In genomic region chr11:2586091-2586792, GRCh38 we compare ENCODE assay signal across 15 cellular contexts.
DNase-seq lines count a peak whose midpoint lies in the region; ATAC-seq, FAIRE-seq and TF ChIP-seq lines count a peak whose summit lies in the region.
"Had no signal": no experiment of that assay in that cellular context is flagged by ENCODE, and none has a peak within 500 bp of the region (broad histone marks: within the 10 kb centered on the region; RNA-seq: fewer than 3 reads in every experiment).

No MANE protein-coding gene starts in this region.

- H3K36me3 Mint-ChIP-seq in activated naive CD8-positive, alpha-beta T cell treated with anti-CD3 and anti-CD28 coated beads, Interleukin-2, amount 10 ng/mL, durations not matched to agents 7 days and 5 days = no peaks in the 10 kb centered on the region
- H3K36me3 Mint-ChIP-seq in activated naive CD8-positive, alpha-beta T cell treated with anti-CD3 and anti-CD28 coated beads for 36 hours = no peaks in the 10 kb centered on the region
- no peaks in the 10 kb centered on the region for H3K36me3 Mint-ChIP-seq in type B pancreatic cell
- no peaks in the 10 kb centered on the region for H3K36me3 Mint-ChIP-seq in activated T-helper 1 cell treated with anti-CD3 and anti-CD28 coated beads, Interleukin-12 subunit alpha, Interleukin-12 subunit beta, Interleukin-2, Interleukin-4 antibody, amounts not matched to agents 30 ng/mL and 10 ng/mL and 1 ng/mL, durations not matched to agents 14 hours and 24 hours and 36 hours (ENCODE audit: low read depth)
- H3K36me3 Mint-ChIP-seq: stimulated activated effector memory CD8-positive, alpha-beta T cell treated with anti-CD3 and anti-CD28 coated beads, Interleukin-12 subunit alpha, Interleukin-12 subunit beta, amount 100 ng/mL, for 72 hours had no signal

- H3K4me3 ChIP-seq in K562 (no peak overlapping the region), mesenchymal stem cell (ENCODE audit: insufficient read depth in 1 of 2, low read depth in 1 of 2, low read length in 2 of 2) (no peak overlapping the region)
- H3K4me3 ChIP-seq: breast epithelium had no signal

- H2AK5ac ChIP-seq in mesenchymal stem cell (ENCODE audit: low read length, severe bottlenecking) = no peak overlapping the region

- intact Hi-C loops in K562 (cut with micrococcal nuclease) = no loop called here
- intact Hi-C loops in activated T-helper 1 cell treated with anti-CD3 and anti-CD28 coated beads, Interleukin-12 subunit alpha, Interleukin-12 subunit beta, Interleukin-2, Interleukin-4 antibody, amounts not matched to agents 30 ng/mL and 10 ng/mL and 1 ng/mL, durations not matched to agents 14 hours and 24 hours and 36 hours (cut with micrococcal nuclease) = no loop called here

- H3K27me3 ChIP-seq in K562 (ENCODE audit: control insufficient read depth in 2 of 2, insufficient read depth in 2 of 2, low read length in 2 of 2) (peaks cover 11 to 79% of the 10 kb centered on the region in 2 experiments), mesenchymal stem cell (ENCODE audit: control insufficient read depth in 1 of 2, insufficient read depth in 1 of 2, low read length in 2 of 2) (peaks cover 25 to 28% of the 10 kb centered on the region in 2 experiments)
- H3K27me3 ChIP-seq: breast epithelium had no signal

- H3K23ac ChIP-seq in mesenchymal stem cell (ENCODE audit: low read length in 2 of 2) = no peak overlapping the region

- H2BK12ac ChIP-seq in mesenchymal stem cell (ENCODE audit: low read length in 2 of 2) = no peak overlapping the region

- FAIRE-seq in K562 (lab: Jason Lieb, UNC) = no peak

- H3K9ac ChIP-seq in K562 (ENCODE audit: insufficient read depth in 1 of 2, low read depth in 2 of 2, low read length in 2 of 2) = no peak overlapping the region
- no peak overlapping the region for H3K9ac ChIP-seq in mesenchymal stem cell (ENCODE audit: low read length)
- H3K9ac ChIP-seq: parathyroid adenoma had no signal

- no peak overlapping the region for H4K91ac ChIP-seq in mesenchymal stem cell (ENCODE audit: low read length)

- peaks cover 0 to 31% of the 10 kb centered on the region in 2 experiments; a peak in 1 of 5 replicates for H3K4me1 ChIP-seq in K562 (replicated peaks in 1 of 2; ENCODE audit: control insufficient read depth in 2 of 2, insufficient read depth in 2 of 2, low read length in 2 of 2)
- peaks cover 29% of the 10 kb centered on the region for H3K4me1 ChIP-seq in mesenchymal stem cell (ENCODE audit: control insufficient read depth, insufficient read depth, low read depth, low read length)
- H3K4me1 ChIP-seq: breast epithelium, parathyroid adenoma had no signal

- no peaks in the 10 kb centered on the region for H3K9me3 Mint-ChIP-seq in activated naive CD8-positive, alpha-beta T cell treated with anti-CD3 and anti-CD28 coated beads, Interleukin-2, amount 10 ng/mL, durations not matched to agents 7 days and 5 days
- H3K9me3 Mint-ChIP-seq in activated naive CD8-positive, alpha-beta T cell treated with anti-CD3 and anti-CD28 coated beads for 36 hours = no peaks in the 10 kb centered on the region
- no peaks in the 10 kb centered on the region for H3K9me3 Mint-ChIP-seq in type B pancreatic cell
- H3K9me3 Mint-ChIP-seq in activated T-helper 1 cell treated with anti-CD3 and anti-CD28 coated beads, Interleukin-12 subunit alpha, Interleukin-12 subunit beta, Interleukin-2, Interleukin-4 antibody, amounts not matched to agents 30 ng/mL and 10 ng/mL and 1 ng/mL, durations not matched to agents 14 hours and 24 hours and 36 hours = no peaks in the 10 kb centered on the region
- H3K9me3 Mint-ChIP-seq: activated T-helper 17 cell treated with anti-CD3 and anti-CD28 coated beads, Interleukin-2, amount 50 U/mL, for 72 hours; stimulated activated effector memory CD8-positive, alpha-beta T cell treated with anti-CD3 and anti-CD28 coated beads, Interleukin-12 subunit alpha, Interleukin-12 subunit beta, amount 100 ng/mL, for 72 hours had no signal

- H3K27ac ChIP-seq in K562 (ENCODE audit: extremely low read depth, low read depth, low read length) = no peak overlapping the region
- H3K27ac ChIP-seq in mesenchymal stem cell (ENCODE audit: low read length, poor library complexity, severe bottlenecking) = no peak overlapping the region
- H3K27ac ChIP-seq: breast epithelium, parathyroid adenoma had no signal

- H3K4me2 ChIP-seq in K562 (ENCODE audit: insufficient read depth, low read length) = no peak overlapping the region
- no peak overlapping the region for H3K4me2 ChIP-seq in mesenchymal stem cell (ENCODE audit: low read length, poor library complexity, severe bottlenecking)

- ATAC-seq in activated naive CD8-positive, alpha-beta T cell treated with anti-CD3 and anti-CD28 coated beads, Interleukin-2, amount 10 ng/mL, durations not matched to agents 7 days and 5 days (ENCODE audit: low read depth) = no peak
- ATAC-seq in K562 = no peak
- ATAC-seq: activated T-helper 17 cell treated with anti-CD3 and anti-CD28 coated beads, Interleukin-2, amount 50 U/mL, for 72 hours; stimulated activated effector memory CD8-positive, alpha-beta T cell treated with anti-CD3 and anti-CD28 coated beads, Interleukin-12 subunit alpha, Interleukin-12 subunit beta, amount 100 ng/mL, for 72 hours had no signal

- no peak overlapping the region for H3K4me3 Mint-ChIP-seq in activated naive CD8-positive, alpha-beta T cell treated with anti-CD3 and anti-CD28 coated beads, Interleukin-2, amount 10 ng/mL, durations not matched to agents 7 days and 5 days
- no peak overlapping the region for H3K4me3 Mint-ChIP-seq in activated naive CD8-positive, alpha-beta T cell treated with anti-CD3 and anti-CD28 coated beads for 36 hours
- H3K4me3 Mint-ChIP-seq in type B pancreatic cell = no peak overlapping the region
- H3K4me3 Mint-ChIP-seq in activated T-helper 1 cell treated with anti-CD3 and anti-CD28 coated beads, Interleukin-12 subunit alpha, Interleukin-12 subunit beta, Interleukin-2, Interleukin-4 antibody, amounts not matched to agents 30 ng/mL and 10 ng/mL and 1 ng/mL, durations not matched to agents 14 hours and 24 hours and 36 hours = no peak overlapping the region
- H3K4me3 Mint-ChIP-seq: activated T-helper 17 cell treated with anti-CD3 and anti-CD28 coated beads, Interleukin-2, amount 50 U/mL, for 72 hours; B cell; stimulated activated effector memory CD8-positive, alpha-beta T cell treated with anti-CD3 and anti-CD28 coated beads, Interleukin-12 subunit alpha, Interleukin-12 subunit beta, amount 100 ng/mL, for 72 hours had no signal

- no peaks in the 10 kb centered on the region for H3K79me2 ChIP-seq in K562 (ENCODE audit: control insufficient read depth, insufficient read depth, low read length)
- H3K79me2 ChIP-seq: parathyroid adenoma had no signal

- no peak overlapping the region for H4K8ac ChIP-seq in mesenchymal stem cell (ENCODE audit: low read length)

- H3K27ac Mint-ChIP-seq in activated naive CD8-positive, alpha-beta T cell treated with anti-CD3 and anti-CD28 coated beads, Interleukin-2, amount 10 ng/mL, durations not matched to agents 7 days and 5 days = no peak overlapping the region
- H3K27ac Mint-ChIP-seq in activated naive CD8-positive, alpha-beta T cell treated with anti-CD3 and anti-CD28 coated beads for 36 hours = no peak overlapping the region
- H3K27ac Mint-ChIP-seq in type B pancreatic cell = no peak overlapping the region
- no peak overlapping the region for H3K27ac Mint-ChIP-seq in activated T-helper 1 cell treated with anti-CD3 and anti-CD28 coated beads, Interleukin-12 subunit alpha, Interleukin-12 subunit beta, Interleukin-2, Interleukin-4 antibody, amounts not matched to agents 30 ng/mL and 10 ng/mL and 1 ng/mL, durations not matched to agents 14 hours and 24 hours and 36 hours
- H3K27ac Mint-ChIP-seq: activated T-helper 17 cell treated with anti-CD3 and anti-CD28 coated beads, Interleukin-2, amount 50 U/mL, for 72 hours; B cell; stimulated activated effector memory CD8-positive, alpha-beta T cell treated with anti-CD3 and anti-CD28 coated beads, Interleukin-12 subunit alpha, Interleukin-12 subunit beta, amount 100 ng/mL, for 72 hours had no signal

- CTCF ChIA-PET in K562 (lab: Yijun Ruan, JAX; ENCODE audit: low intra/inter-chr PET ratio) = interaction anchor here (0.6 kb wide), 1 partner anchor 25 kb away, joined by 4 read pairs; no protein-coding TSS in a partner anchor

- POLR2A ChIA-PET in activated naive CD8-positive, alpha-beta T cell treated with anti-CD3 and anti-CD28 coated beads, Interleukin-2, amount 10 ng/mL, durations not matched to agents 7 days and 5 days (lab: Charles Lee) = interaction anchor here (0.6 kb wide), 1 partner anchor 1202 kb away, joined by 3 read pairs; no protein-coding TSS in a partner anchor
- POLR2A ChIA-PET in K562 (lab: Yijun Ruan, JAX) = no interaction called here

- no peak overlapping the region for H2BK120ac ChIP-seq in mesenchymal stem cell (ENCODE audit: low read depth, low read length)

- H3K4ac ChIP-seq in mesenchymal stem cell (ENCODE audit: low read depth in 1 of 2, low read length in 2 of 2) = no peak overlapping the region

- whole genome bisulfite sequencing in K562 (ENCODE audit: insufficient coverage, low coverage, missing lambda C conversion rate) = 5% methylated on average over 15 of the region's 17 CpGs
- 71% methylated on average over 17 of the region's 17 CpGs for WGBS in mesenchymal stem cell

- peaks cover 12% of the 10 kb centered on the region; the same call in 1 of the 2 replicates for H4K20me1 ChIP-seq in K562 (replicated peaks; ENCODE audit: control insufficient read depth, insufficient read depth, low read length)

- no peak overlapping the region for H2BK5ac ChIP-seq in mesenchymal stem cell (ENCODE audit: low read depth, low read length, poor library complexity, severe bottlenecking)

- TF ChIP-seq EP300 in K562 (IDR thresholded peaks at IDR 0.05; ENCODE audit: low read length) = no peak

- H2AFZ ChIP-seq in K562 (ENCODE audit: low read depth, low read length) (no peak overlapping the region), mesenchymal stem cell (ENCODE audit: low read depth, low read length) (no peak overlapping the region)
- H2AFZ ChIP-seq: parathyroid adenoma had no signal

- peak overlapping the region; percentile 41 for H2BK15ac ChIP-seq in mesenchymal stem cell (ENCODE audit: low read depth, poor library complexity, severe bottlenecking)

- DNase-seq in activated naive CD8-positive, alpha-beta T cell treated with anti-CD3 and anti-CD28 coated beads, Interleukin-2, amount 10 ng/mL, durations not matched to agents 7 days and 5 days = peak; percentile 17
- no peak for DNase-seq in activated naive CD8-positive, alpha-beta T cell treated with anti-CD3 and anti-CD28 coated beads for 36 hours
- DNase-seq in K562 (ENCODE audit: extremely low read depth in 1 of 4, low spot score in 3 of 4) = no peak
- DNase-seq in mesenchymal stem cell = no peak
- peak; percentile 62 for DNase-seq in type B pancreatic cell (ENCODE audit: extremely low spot score, unreplicated experiment)
- no peak for DNase-seq in NCI-H510A (lab: John Stamatoyannopoulos, UW)
- no peak for DNase-seq in activated T-helper 1 cell treated with anti-CD3 and anti-CD28 coated beads, Interleukin-12 subunit alpha, Interleukin-12 subunit beta, Interleukin-2, Interleukin-4 antibody, amounts not matched to agents 30 ng/mL and 10 ng/mL and 1 ng/mL, durations not matched to agents 14 hours and 24 hours and 36 hours (ENCODE audit: low spot score)
- DNase-seq in NCI-H524 treated with DMSO at 0.1 percent for 48 hours (lab: John Stamatoyannopoulos, UW) = no peak
- DNase-seq: MM.1S; stimulated activated CD4-positive, alpha-beta T cell treated with anti-CD3 and anti-CD28 coated beads, Interleukin-2, amount 100 ng/mL, for 48 hours had no signal

- no peaks in the 10 kb centered on the region for H3K4me1 Mint-ChIP-seq in activated naive CD8-positive, alpha-beta T cell treated with anti-CD3 and anti-CD28 coated beads, Interleukin-2, amount 10 ng/mL, durations not matched to agents 7 days and 5 days
- no peaks in the 10 kb centered on the region for H3K4me1 Mint-ChIP-seq in activated naive CD8-positive, alpha-beta T cell treated with anti-CD3 and anti-CD28 coated beads for 36 hours
- H3K4me1 Mint-ChIP-seq in type B pancreatic cell (ENCODE audit: unreplicated experiment) = no peaks in the 10 kb centered on the region
- no peaks in the 10 kb centered on the region for H3K4me1 Mint-ChIP-seq in activated T-helper 1 cell treated with anti-CD3 and anti-CD28 coated beads, Interleukin-12 subunit alpha, Interleukin-12 subunit beta, Interleukin-2, Interleukin-4 antibody, amounts not matched to agents 30 ng/mL and 10 ng/mL and 1 ng/mL, durations not matched to agents 14 hours and 24 hours and 36 hours (ENCODE audit: low read depth)
- H3K4me1 Mint-ChIP-seq: activated T-helper 17 cell treated with anti-CD3 and anti-CD28 coated beads, Interleukin-2, amount 50 U/mL, for 72 hours; B cell; stimulated activated effector memory CD8-positive, alpha-beta T cell treated with anti-CD3 and anti-CD28 coated beads, Interleukin-12 subunit alpha, Interleukin-12 subunit beta, amount 100 ng/mL, for 72 hours had no signal

- no peak overlapping the region for H3K14ac ChIP-seq in mesenchymal stem cell (ENCODE audit: low read length in 2 of 2)

- in situ Hi-C loops in K562 (cut with MboI) = no loop called here

- H3K18ac ChIP-seq in mesenchymal stem cell (ENCODE audit: low read depth in 1 of 2, low read length in 2 of 2) = no peak overlapping the region

- TF ChIP-seq RAD21 in K562 (CRISPR knock-in tag; conservative IDR thresholded peaks at IDR 0.05 in 1 of 2, IDR thresholded peaks at IDR 0.05 in 1 of 2) = no peak

- no peaks in the 10 kb centered on the region for H3K9me1 ChIP-seq in K562 (ENCODE audit: control insufficient read depth, insufficient read depth, low read length)

- TF ChIP-seq CTCF in K562 (IDR thresholded peaks at IDR 0.05 in 2 of 3, conservative IDR thresholded peaks at IDR 0.05 in 1 of 3; ENCODE audit: insufficient read depth in 2 of 3, low read depth in 1 of 3, low read length in 3 of 3) (no peak), type B pancreatic cell (conservative IDR thresholded peaks at IDR 0.05) (no peak)

- TF ChIP-seq POLR2A in K562 (conservative IDR thresholded peaks at IDR 0.05) = no peak

- BruUV-seq in K562 (replicated peaks; lab: Mats Ljungman, UMichigan) = no TSS peak

- H3K9me3 ChIP-seq in K562 (replicated peaks; ENCODE audit: control insufficient read depth, insufficient read depth, low read depth, low read length) = no peaks in the 10 kb centered on the region
- no peaks in the 10 kb centered on the region for H3K9me3 ChIP-seq in mesenchymal stem cell (ENCODE audit: control insufficient read depth, low read length)
- H3K9me3 ChIP-seq: breast epithelium had no signal

- H3K27me3 Mint-ChIP-seq in activated naive CD8-positive, alpha-beta T cell treated with anti-CD3 and anti-CD28 coated beads, Interleukin-2, amount 10 ng/mL, durations not matched to agents 7 days and 5 days = no peaks in the 10 kb centered on the region
- no peaks in the 10 kb centered on the region for H3K27me3 Mint-ChIP-seq in activated naive CD8-positive, alpha-beta T cell treated with anti-CD3 and anti-CD28 coated beads for 36 hours
- H3K27me3 Mint-ChIP-seq in type B pancreatic cell = no peaks in the 10 kb centered on the region
- H3K27me3 Mint-ChIP-seq in activated T-helper 1 cell treated with anti-CD3 and anti-CD28 coated beads, Interleukin-12 subunit alpha, Interleukin-12 subunit beta, Interleukin-2, Interleukin-4 antibody, amounts not matched to agents 30 ng/mL and 10 ng/mL and 1 ng/mL, durations not matched to agents 14 hours and 24 hours and 36 hours (ENCODE audit: insufficient read depth) = no peaks in the 10 kb centered on the region
- H3K27me3 Mint-ChIP-seq: activated T-helper 17 cell treated with anti-CD3 and anti-CD28 coated beads, Interleukin-2, amount 50 U/mL, for 72 hours; B cell had no signal

- no peaks in the 10 kb centered on the region for H3K79me1 ChIP-seq in mesenchymal stem cell (replicated peaks; ENCODE audit: low read length, poor library complexity, severe bottlenecking)

- H3K36me3 ChIP-seq in K562 (ENCODE audit: control insufficient read depth, insufficient read depth, low read length) (no peaks in the 10 kb centered on the region), mesenchymal stem cell (ENCODE audit: control insufficient read depth in 1 of 2, insufficient read depth in 2 of 2, low read depth in 1 of 2, low read length in 2 of 2) (no peaks in the 10 kb centered on the region)
- H3K36me3 ChIP-seq: breast epithelium had no signal

Comparison
In these comparisons a context has a peak if more than half of its experiments do, and no peak if none do; other contexts are left out.
1. DNase-seq: peak in activated naive CD8-positive, alpha-beta T cell treated with anti-CD3 and anti-CD28 coated beads, Interleukin-2, amount 10 ng/mL, durations not matched to agents 7 days and 5 days (single experiment) and type B pancreatic cell (single experiment); none in activated naive CD8-positive, alpha-beta T cell treated with anti-CD3 and anti-CD28 coated beads for 36 hours (single experiment), K562 (0 of 4), mesenchymal stem cell (single experiment), NCI-H510A (single experiment), activated T-helper 1 cell treated with anti-CD3 and anti-CD28 coated beads, Interleukin-12 subunit alpha, Interleukin-12 subunit beta, Interleukin-2, Interleukin-4 antibody, amounts not matched to agents 30 ng/mL and 10 ng/mL and 1 ng/mL, durations not matched to agents 14 hours and 24 hours and 36 hours (single experiment) and NCI-H524 treated with DMSO at 0.1 percent for 48 hours (single experiment).